In the genomic region with DNA sequence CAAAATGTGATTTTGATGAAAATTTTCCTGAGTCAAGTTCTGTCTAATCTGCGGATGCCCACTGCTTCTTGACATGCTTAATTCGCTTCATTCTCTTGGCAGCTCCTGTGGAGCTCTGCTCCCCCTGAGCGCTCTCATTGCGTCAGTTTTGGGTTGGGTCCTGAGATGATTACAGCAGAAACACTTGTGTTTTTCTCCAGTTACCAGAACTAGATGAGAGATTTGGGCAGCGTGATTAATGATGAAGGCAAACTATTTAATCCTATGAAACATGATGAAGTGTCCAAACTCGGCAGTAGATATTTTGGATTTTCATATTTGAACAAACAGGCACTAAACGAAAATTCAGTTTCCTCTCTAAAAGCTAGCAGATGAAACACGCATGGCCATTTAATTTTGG, we compare ENCODE assay signal across 1 cellular context.
A peak's percentile ranks its signal among the peaks of the same experiment; 100 is the strongest.
TF ChIP-seq lines count a peak whose summit lies in the region.

No MANE protein-coding gene starts in this region.

TF ChIP-seq in HEK293, 187 proteins besides CTCF, POLR2A, EP300 and RAD21 (continued from another document):
- TF ChIP-seq, protein P1, sequence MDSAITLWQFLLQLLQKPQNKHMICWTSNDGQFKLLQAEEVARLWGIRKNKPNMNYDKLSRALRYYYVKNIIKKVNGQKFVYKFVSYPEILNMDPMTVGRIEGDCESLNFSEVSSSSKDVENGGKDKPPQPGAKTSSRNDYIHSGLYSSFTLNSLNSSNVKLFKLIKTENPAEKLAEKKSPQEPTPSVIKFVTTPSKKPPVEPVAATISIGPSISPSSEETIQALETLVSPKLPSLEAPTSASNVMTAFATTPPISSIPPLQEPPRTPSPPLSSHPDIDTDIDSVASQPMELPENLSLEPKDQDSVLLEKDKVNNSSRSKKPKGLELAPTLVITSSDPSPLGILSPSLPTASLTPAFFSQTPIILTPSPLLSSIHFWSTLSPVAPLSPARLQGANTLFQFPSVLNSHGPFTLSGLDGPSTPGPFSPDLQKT (IDR thresholded peaks at IDR 0.05; ENCODE audit: borderline replicate concordance, low read depth, low read length): no peak
- TF ChIP-seq ZNF660 (tag by site-specific recombination; IDR thresholded peaks at IDR 0.05) (peak; percentile 79; the same call in 1 of the 2 replicates), ZNF169 (tag by site-specific recombination; IDR thresholded peaks at IDR 0.05) (no peak), ZNF777 (tag by site-specific recombination; IDR thresholded peaks at IDR 0.05; ENCODE audit: borderline replicate concordance) (no peak), GLI4 (tag by site-specific recombination; IDR thresholded peaks at IDR 0.05) (no peak), KLF10 (tag by site-specific recombination; IDR thresholded peaks at IDR 0.05) (no peak), ZNF529 (tag by site-specific recombination; IDR thresholded peaks at IDR 0.05; ENCODE audit: insufficient replicate concordance) (no peak), ZNF114 (tag by site-specific recombination; IDR thresholded peaks at IDR 0.05) (no peak), ZNF548 (tag by site-specific recombination; IDR thresholded peaks at IDR 0.05) (no peak), GFI1B (tag by site-specific recombination; IDR thresholded peaks at IDR 0.05) (no peak), ZNF274 (IDR thresholded peaks at IDR 0.05; ENCODE audit: low read length) (no peak), ZNF274 (tag by site-specific recombination; IDR thresholded peaks at IDR 0.05; ENCODE audit: borderline replicate concordance) (no peak), ZNF324 (tag by site-specific recombination; IDR thresholded peaks at IDR 0.05) (no peak), ZNF423 (tag by site-specific recombination; IDR thresholded peaks at IDR 0.05) (no peak), ZNF350 (tag by site-specific recombination; IDR thresholded peaks at IDR 0.05) (no peak), ZNF366 (tag by site-specific recombination; conservative IDR thresholded peaks at IDR 0.05) (no peak), ZNF138 (tag by site-specific recombination; IDR thresholded peaks at IDR 0.05; ENCODE audit: borderline replicate concordance) (no peak), ZNF600 (tag by site-specific recombination; IDR thresholded peaks at IDR 0.05) (no peak), ZNF670 (tag by site-specific recombination; IDR thresholded peaks at IDR 0.05; ENCODE audit: low read depth) (no peak), ZNF530 (tag by site-specific recombination; IDR thresholded peaks at IDR 0.05; ENCODE audit: low read depth) (no peak), ZNF223 (tag by site-specific recombination; IDR thresholded peaks at IDR 0.05) (no peak), ZNF426 (tag by site-specific recombination; IDR thresholded peaks at IDR 0.05) (no peak)
- TF ChIP-seq, protein P2, sequence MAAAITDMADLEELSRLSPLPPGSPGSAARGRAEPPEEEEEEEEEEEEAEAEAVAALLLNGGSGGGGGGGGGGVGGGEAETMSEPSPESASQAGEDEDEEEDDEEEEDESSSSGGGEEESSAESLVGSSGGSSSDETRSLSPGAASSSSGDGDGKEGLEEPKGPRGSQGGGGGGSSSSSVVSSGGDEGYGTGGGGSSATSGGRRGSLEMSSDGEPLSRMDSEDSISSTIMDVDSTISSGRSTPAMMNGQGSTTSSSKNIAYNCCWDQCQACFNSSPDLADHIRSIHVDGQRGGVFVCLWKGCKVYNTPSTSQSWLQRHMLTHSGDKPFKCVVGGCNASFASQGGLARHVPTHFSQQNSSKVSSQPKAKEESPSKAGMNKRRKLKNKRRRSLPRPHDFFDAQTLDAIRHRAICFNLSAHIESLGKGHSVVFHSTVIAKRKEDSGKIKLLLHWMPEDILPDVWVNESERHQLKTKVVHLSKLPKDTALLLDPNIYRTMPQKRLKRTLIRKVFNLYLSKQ (tag by site-specific recombination; IDR thresholded peaks at IDR 0.05; ENCODE audit: borderline replicate concordance): no peak
- TF ChIP-seq, protein P3, sequence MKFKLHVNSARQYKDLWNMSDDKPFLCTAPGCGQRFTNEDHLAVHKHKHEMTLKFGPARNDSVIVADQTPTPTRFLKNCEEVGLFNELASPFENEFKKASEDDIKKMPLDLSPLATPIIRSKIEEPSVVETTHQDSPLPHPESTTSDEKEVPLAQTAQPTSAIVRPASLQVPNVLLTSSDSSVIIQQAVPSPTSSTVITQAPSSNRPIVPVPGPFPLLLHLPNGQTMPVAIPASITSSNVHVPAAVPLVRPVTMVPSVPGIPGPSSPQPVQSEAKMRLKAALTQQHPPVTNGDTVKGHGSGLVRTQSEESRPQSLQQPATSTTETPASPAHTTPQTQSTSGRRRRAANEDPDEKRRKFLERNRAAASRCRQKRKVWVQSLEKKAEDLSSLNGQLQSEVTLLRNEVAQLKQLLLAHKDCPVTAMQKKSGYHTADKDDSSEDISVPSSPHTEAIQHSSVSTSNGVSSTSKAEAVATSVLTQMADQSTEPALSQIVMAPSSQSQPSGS (tag by site-specific recombination; IDR thresholded peaks at IDR 0.05; ENCODE audit: low read depth): no peak
- TF ChIP-seq, protein P4, sequence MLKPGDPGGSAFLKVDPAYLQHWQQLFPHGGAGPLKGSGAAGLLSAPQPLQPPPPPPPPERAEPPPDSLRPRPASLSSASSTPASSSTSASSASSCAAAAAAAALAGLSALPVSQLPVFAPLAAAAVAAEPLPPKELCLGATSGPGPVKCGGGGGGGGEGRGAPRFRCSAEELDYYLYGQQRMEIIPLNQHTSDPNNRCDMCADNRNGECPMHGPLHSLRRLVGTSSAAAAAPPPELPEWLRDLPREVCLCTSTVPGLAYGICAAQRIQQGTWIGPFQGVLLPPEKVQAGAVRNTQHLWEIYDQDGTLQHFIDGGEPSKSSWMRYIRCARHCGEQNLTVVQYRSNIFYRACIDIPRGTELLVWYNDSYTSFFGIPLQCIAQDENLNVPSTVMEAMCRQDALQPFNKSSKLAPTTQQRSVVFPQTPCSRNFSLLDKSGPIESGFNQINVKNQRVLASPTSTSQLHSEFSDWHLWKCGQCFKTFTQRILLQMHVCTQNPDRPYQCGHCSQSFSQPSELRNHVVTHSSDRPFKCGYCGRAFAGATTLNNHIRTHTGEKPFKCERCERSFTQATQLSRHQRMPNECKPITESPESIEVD (tag by site-specific recombination; IDR thresholded peaks at IDR 0.05): peak; percentile 55; the same call in 1 of the 2 replicates
- TF ChIP-seq, protein P5, sequence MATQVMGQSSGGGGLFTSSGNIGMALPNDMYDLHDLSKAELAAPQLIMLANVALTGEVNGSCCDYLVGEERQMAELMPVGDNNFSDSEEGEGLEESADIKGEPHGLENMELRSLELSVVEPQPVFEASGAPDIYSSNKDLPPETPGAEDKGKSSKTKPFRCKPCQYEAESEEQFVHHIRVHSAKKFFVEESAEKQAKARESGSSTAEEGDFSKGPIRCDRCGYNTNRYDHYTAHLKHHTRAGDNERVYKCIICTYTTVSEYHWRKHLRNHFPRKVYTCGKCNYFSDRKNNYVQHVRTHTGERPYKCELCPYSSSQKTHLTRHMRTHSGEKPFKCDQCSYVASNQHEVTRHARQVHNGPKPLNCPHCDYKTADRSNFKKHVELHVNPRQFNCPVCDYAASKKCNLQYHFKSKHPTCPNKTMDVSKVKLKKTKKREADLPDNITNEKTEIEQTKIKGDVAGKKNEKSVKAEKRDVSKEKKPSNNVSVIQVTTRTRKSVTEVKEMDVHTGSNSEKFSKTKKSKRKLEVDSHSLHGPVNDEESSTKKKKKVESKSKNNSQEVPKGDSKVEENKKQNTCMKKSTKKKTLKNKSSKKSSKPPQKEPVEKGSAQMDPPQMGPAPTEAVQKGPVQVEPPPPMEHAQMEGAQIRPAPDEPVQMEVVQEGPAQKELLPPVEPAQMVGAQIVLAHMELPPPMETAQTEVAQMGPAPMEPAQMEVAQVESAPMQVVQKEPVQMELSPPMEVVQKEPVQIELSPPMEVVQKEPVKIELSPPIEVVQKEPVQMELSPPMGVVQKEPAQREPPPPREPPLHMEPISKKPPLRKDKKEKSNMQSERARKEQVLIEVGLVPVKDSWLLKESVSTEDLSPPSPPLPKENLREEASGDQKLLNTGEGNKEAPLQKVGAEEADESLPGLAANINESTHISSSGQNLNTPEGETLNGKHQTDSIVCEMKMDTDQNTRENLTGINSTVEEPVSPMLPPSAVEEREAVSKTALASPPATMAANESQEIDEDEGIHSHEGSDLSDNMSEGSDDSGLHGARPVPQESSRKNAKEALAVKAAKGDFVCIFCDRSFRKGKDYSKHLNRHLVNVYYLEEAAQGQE (tag by site-specific recombination; IDR thresholded peaks at IDR 0.05): no peak
- TF ChIP-seq, protein P6, sequence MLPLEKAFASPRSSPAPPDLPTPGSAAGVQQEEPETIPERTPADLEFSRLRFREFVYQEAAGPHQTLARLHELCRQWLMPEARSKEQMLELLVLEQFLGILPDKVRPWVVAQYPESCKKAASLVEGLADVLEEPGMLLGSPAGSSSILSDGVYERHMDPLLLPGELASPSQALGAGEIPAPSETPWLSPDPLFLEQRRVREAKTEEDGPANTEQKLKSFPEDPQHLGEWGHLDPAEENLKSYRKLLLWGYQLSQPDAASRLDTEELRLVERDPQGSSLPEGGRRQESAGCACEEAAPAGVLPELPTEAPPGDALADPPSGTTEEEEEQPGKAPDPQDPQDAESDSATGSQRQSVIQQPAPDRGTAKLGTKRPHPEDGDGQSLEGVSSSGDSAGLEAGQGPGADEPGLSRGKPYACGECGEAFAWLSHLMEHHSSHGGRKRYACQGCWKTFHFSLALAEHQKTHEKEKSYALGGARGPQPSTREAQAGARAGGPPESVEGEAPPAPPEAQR (tag by site-specific recombination; IDR thresholded peaks at IDR 0.05): no peak
TF ChIP-seq in HEK293: peak in this region for 5.
